In the genomic region with DNA sequence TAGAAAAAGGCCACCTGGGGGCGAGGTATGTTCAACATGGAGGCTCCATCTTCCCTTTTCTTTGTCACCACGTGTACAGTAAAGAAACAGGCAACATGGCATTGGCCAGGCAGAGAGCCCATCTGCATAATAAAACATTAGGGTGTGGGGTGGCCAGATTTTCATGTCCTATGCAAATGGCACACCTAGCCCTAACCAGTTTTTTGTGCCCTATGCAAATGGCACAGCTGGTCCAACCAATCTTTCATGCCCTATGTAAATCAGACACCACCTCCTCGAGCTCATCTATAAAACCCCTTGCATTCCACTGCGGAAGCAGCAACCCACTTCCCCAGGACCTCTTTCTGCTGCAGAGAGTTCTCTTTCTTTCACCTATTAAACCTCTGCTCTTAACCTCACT, we compare ENCODE assay signal across 29 cellular contexts.
"Had no signal": no experiment of that assay in that cellular context is flagged by ENCODE, and none has a peak within 500 bp of the region (broad histone marks: within the 10 kb centered on the region; RNA-seq: fewer than 3 reads in every experiment).

No MANE protein-coding gene starts in this region.

- H3K4me2 ChIP-seq: KMS-11 had no signal

- H3K27ac Mint-ChIP-seq: activated CD4-positive, alpha-beta T cell treated with anti-CD3 and anti-CD28 coated beads, Interleukin-2, amount 10 ng/mL, durations not matched to agents 24 days and 14 days; activated CD8-positive, alpha-beta T cell treated with anti-CD3 and anti-CD28 coated beads for 36 hours; activated naive CD4-positive, alpha-beta T cell treated with anti-CD3 and anti-CD28 coated beads for 36 hours; activated naive CD4-positive, alpha-beta T cell treated with anti-CD3 and anti-CD28 coated beads, Interleukin-2, amount 50 U/mL, for 72 hours; activated T-cell treated with anti-CD3 and anti-CD28 coated beads, Interleukin-2, amount 50 U/mL, for 72 hours; activated T-helper 2 cell treated with anti-CD3 and anti-CD28 coated beads, Interferon-gamma antibody, Interleukin-2, Interleukin-4, amounts not matched to agents 10 μg/mL and 5 μg/mL and 100 μg/mL, durations not matched to agents 14 hours and 24 hours and 36 hours; T-helper 2 cell treated with Interferon-gamma antibody and Interleukin-4, amounts not matched to agents 5 μg/mL and 100 μg/mL, for 36 hours had no signal

- FAIRE-seq: astrocyte, TTC549 had no signal

- H3K9me3 Mint-ChIP-seq: activated CD4-positive, alpha-beta T cell treated with anti-CD3 and anti-CD28 coated beads, Interleukin-2, amount 10 ng/mL, durations not matched to agents 24 days and 14 days; activated CD8-positive, alpha-beta T cell treated with anti-CD3 and anti-CD28 coated beads for 36 hours; activated naive CD4-positive, alpha-beta T cell treated with anti-CD3 and anti-CD28 coated beads for 36 hours; activated T-helper 2 cell treated with anti-CD3 and anti-CD28 coated beads, Interferon-gamma antibody, Interleukin-2, Interleukin-4, amounts not matched to agents 10 μg/mL and 5 μg/mL and 100 μg/mL, durations not matched to agents 14 hours and 24 hours and 36 hours; T-helper 2 cell treated with Interferon-gamma antibody and Interleukin-4, amounts not matched to agents 5 μg/mL and 100 μg/mL, for 36 hours had no signal

- DNase-seq: activated CD4-positive, alpha-beta T cell treated with anti-CD3 and anti-CD28 coated beads, Interleukin-2, amount 10 ng/mL, durations not matched to agents 24 days and 14 days; activated CD4-positive, alpha-beta T cell treated with anti-CD3 and anti-CD28 coated beads, Interleukin-2, amount 50 U/mL, for 4 hours; activated CD8-positive, alpha-beta T cell treated with anti-CD3 and anti-CD28 coated beads for 36 hours; activated gamma-delta T cell; activated naive CD4-positive, alpha-beta T cell treated with anti-CD3 and anti-CD28 coated beads for 36 hours; activated T-cell treated with anti-CD3 and anti-CD28 coated beads, Interleukin-2, amount 50 U/mL, for 1 hour; activated T-cell treated with anti-CD3 and anti-CD28 coated beads, Interleukin-2, amount 50 U/mL, for 72 hours; adrenal gland; body of pancreas; MM.1S; MV-4-11; NCI-H1105; NCI-H1417 treated with DMSO at 0.1 percent for 48 hours; NCI-H2081 treated with DMSO at 0.1 percent for 48 hours; NCI-H2171 treated with DMSO at 0.1 percent for 48 hours; NCI-H2227 treated with DMSO at 0.1 percent for 48 hours; NCI-H446; NCI-H524; SHP77; SJCRH30 had no signal

- H3K9me3 ChIP-seq: adrenal gland, body of pancreas, breast epithelium, SJCRH30 had no signal

- H3K4me3 ChIP-seq: adrenal gland, body of pancreas, SJCRH30, SK-N-MC had no signal

- H3K9ac ChIP-seq: KMS-11 had no signal

- H3K4me3 Mint-ChIP-seq: activated CD4-positive, alpha-beta T cell treated with anti-CD3 and anti-CD28 coated beads, Interleukin-2, amount 10 ng/mL, durations not matched to agents 24 days and 14 days; activated CD8-positive, alpha-beta T cell treated with anti-CD3 and anti-CD28 coated beads for 36 hours; activated naive CD4-positive, alpha-beta T cell treated with anti-CD3 and anti-CD28 coated beads for 36 hours; activated T-cell treated with anti-CD3 and anti-CD28 coated beads, Interleukin-2, amount 50 U/mL, for 72 hours; T-helper 2 cell treated with Interferon-gamma antibody and Interleukin-4, amounts not matched to agents 5 μg/mL and 100 μg/mL, for 36 hours had no signal

- H3K27me3 ChIP-seq: adrenal gland, body of pancreas, breast epithelium, SJCRH30 had no signal

- H3K36me3 ChIP-seq: adrenal gland, breast epithelium, SJCRH30 had no signal

- H3K4me1 ChIP-seq: adrenal gland, body of pancreas, breast epithelium, SJCRH30 had no signal

- H3K27ac ChIP-seq: adrenal gland, body of pancreas, breast epithelium, KMS-11, SJCRH30, SK-N-MC had no signal

- ATAC-seq: activated CD8-positive, alpha-beta T cell treated with anti-CD3 and anti-CD28 coated beads for 36 hours; activated naive CD4-positive, alpha-beta T cell treated with anti-CD3 and anti-CD28 coated beads, Interleukin-2, amount 50 U/mL, for 72 hours; activated T-cell treated with anti-CD3 and anti-CD28 coated beads, Interleukin-2, amount 50 U/mL, for 72 hours; body of pancreas; Panc1 had no signal

- H3K36me3 Mint-ChIP-seq: activated naive CD4-positive, alpha-beta T cell treated with anti-CD3 and anti-CD28 coated beads, Interleukin-2, amount 50 U/mL, for 72 hours had no signal

- H3K4me1 Mint-ChIP-seq: activated CD4-positive, alpha-beta T cell treated with anti-CD3 and anti-CD28 coated beads, Interleukin-2, amount 10 ng/mL, durations not matched to agents 24 days and 14 days had no signal
